ENCODE assay signal across 20 cellular contexts in the genomic region with DNA sequence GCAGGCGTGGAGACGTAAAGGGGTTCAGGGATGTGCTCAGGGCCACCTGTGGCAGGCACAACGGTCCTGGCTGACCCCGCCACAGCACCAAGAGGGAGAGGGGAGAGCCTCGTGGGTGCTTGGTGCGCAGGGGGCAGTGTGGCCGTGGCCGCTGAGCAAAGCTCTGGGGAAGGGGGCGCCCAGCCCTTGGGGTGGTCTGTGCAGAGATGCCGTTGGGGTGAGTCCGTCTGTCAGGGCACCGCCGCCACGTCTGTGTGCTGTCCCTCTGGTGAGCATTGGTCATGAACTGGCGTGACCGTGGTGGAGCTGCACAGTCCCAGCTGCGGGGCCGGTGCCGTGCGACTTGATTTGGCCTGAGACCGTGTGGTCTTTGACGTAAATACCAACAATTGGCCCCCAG. TPM values are rescaled to one million over a fixed set of nuclear protein-coding genes. Genes with fewer than 3 reads are reported as not detected.
"Had no signal": no experiment of that assay in that cellular context is flagged by ENCODE, and none has a peak within 500 bp of the region (broad histone marks: within the 10 kb centered on the region; RNA-seq: fewer than 3 reads in every experiment).

No MANE protein-coding gene starts in this region.

- H3K9me3 ChIP-seq: breast epithelium, SJCRH30, SK-N-SH had no signal

- H3K4me2 ChIP-seq: SK-N-SH had no signal

- H3K27me3 ChIP-seq: breast epithelium, SJCRH30 had no signal

- H3K9ac ChIP-seq: SK-N-SH had no signal

- H3K4me1 ChIP-seq: breast epithelium, SJCRH30 had no signal

- H3K36me3 ChIP-seq: breast epithelium, SJCRH30 had no signal

- H3K27ac ChIP-seq: SJCRH30, VCaP had no signal

- H3K4me3 ChIP-seq: breast epithelium, K562, SJCRH30 had no signal

- DNase-seq: activated CD4-positive, alpha-beta T cell treated with anti-CD3 and anti-CD28 coated beads for 4 hours; activated CD8-positive, alpha-beta memory T cell treated with anti-CD3 and anti-CD28 coated beads, Interleukin-2, amount 50 U/mL, for 48 hours; activated CD8-positive, alpha-beta T cell treated with anti-CD3 and anti-CD28 coated beads for 36 hours; activated T-cell treated with anti-CD3 and anti-CD28 coated beads, Interleukin-2, amount 50 U/mL, for 1 hour; aorta; Karpas-422; NCI-H1105 treated with DMSO at 0.1 percent for 48 hours; NCI-H1436 treated with DMSO at 0.1 percent for 48 hours; NCI-H187; NCI-H2081; NCI-H510A treated with DMSO at 0.1 percent for 48 hours; NCI-H69; NK-92 treated with Interleukin-12 subunit alpha and Interleukin-12 subunit beta, amount 100 ng/mL, for 24 hours; PC-3; SJCRH30; SK-N-SH; T-helper 1 cell had no signal

RNA-seq across cellular contexts. Expression of gene GNA15, which starts 26.3 kb away (rescaled TPM):
- total RNA-seq: PC-3 had no signal
